In the genomic region with DNA sequence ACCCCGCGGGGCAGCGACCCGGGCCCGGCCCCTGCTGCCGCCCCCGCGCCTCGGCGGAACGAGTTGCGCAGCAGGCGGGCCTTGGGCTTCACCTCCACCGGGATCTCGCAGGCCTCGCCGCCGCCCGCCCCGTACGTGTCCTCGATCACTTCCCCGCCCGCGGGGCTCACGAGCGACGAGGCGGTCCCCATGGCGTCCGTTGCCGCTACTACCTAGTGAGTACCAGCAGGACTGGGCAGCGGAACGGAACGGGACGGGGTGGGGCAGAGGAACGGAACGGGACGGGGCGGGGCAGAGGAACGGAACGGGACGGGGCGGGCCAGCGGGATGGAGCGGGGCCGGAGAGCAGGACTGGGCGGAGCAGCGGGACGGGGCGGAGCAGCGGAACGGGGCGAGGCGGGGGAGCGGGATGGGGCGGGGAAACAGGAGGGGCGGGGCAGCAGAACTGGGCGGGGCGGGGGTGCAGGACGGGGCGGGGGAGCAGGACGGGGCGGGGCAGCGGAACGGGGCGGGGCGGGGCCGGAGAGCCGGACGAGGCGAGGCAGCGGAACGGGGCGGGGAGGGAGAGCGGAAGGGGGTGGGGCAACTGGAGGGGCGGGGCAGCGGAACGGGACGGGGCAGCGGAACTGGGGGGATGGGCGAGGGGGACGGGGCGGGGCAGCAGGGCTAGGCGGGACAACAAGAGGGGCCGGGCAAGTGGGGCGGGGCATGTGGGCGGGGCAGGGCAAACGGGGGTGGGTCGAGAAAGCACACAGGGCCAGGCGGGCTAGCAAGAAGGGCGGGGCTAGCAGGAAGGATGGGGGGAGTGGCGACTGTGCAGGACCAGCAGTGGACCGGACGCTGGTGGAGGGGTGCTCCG, we compare ENCODE assay signal across 1 cellular context.
TF ChIP-seq lines count a peak whose summit lies in the region.

TSS of gene NPHP3 (minus strand) at position 245 of the 859 bp plus-strand sequence. CDS start at position 191, 54 bp downstream.

TF ChIP-seq in K562, 482 proteins besides CTCF, POLR2A, EP300 and RAD21 (continued from another document and continues in another):
- TF ChIP-seq, protein P1, sequence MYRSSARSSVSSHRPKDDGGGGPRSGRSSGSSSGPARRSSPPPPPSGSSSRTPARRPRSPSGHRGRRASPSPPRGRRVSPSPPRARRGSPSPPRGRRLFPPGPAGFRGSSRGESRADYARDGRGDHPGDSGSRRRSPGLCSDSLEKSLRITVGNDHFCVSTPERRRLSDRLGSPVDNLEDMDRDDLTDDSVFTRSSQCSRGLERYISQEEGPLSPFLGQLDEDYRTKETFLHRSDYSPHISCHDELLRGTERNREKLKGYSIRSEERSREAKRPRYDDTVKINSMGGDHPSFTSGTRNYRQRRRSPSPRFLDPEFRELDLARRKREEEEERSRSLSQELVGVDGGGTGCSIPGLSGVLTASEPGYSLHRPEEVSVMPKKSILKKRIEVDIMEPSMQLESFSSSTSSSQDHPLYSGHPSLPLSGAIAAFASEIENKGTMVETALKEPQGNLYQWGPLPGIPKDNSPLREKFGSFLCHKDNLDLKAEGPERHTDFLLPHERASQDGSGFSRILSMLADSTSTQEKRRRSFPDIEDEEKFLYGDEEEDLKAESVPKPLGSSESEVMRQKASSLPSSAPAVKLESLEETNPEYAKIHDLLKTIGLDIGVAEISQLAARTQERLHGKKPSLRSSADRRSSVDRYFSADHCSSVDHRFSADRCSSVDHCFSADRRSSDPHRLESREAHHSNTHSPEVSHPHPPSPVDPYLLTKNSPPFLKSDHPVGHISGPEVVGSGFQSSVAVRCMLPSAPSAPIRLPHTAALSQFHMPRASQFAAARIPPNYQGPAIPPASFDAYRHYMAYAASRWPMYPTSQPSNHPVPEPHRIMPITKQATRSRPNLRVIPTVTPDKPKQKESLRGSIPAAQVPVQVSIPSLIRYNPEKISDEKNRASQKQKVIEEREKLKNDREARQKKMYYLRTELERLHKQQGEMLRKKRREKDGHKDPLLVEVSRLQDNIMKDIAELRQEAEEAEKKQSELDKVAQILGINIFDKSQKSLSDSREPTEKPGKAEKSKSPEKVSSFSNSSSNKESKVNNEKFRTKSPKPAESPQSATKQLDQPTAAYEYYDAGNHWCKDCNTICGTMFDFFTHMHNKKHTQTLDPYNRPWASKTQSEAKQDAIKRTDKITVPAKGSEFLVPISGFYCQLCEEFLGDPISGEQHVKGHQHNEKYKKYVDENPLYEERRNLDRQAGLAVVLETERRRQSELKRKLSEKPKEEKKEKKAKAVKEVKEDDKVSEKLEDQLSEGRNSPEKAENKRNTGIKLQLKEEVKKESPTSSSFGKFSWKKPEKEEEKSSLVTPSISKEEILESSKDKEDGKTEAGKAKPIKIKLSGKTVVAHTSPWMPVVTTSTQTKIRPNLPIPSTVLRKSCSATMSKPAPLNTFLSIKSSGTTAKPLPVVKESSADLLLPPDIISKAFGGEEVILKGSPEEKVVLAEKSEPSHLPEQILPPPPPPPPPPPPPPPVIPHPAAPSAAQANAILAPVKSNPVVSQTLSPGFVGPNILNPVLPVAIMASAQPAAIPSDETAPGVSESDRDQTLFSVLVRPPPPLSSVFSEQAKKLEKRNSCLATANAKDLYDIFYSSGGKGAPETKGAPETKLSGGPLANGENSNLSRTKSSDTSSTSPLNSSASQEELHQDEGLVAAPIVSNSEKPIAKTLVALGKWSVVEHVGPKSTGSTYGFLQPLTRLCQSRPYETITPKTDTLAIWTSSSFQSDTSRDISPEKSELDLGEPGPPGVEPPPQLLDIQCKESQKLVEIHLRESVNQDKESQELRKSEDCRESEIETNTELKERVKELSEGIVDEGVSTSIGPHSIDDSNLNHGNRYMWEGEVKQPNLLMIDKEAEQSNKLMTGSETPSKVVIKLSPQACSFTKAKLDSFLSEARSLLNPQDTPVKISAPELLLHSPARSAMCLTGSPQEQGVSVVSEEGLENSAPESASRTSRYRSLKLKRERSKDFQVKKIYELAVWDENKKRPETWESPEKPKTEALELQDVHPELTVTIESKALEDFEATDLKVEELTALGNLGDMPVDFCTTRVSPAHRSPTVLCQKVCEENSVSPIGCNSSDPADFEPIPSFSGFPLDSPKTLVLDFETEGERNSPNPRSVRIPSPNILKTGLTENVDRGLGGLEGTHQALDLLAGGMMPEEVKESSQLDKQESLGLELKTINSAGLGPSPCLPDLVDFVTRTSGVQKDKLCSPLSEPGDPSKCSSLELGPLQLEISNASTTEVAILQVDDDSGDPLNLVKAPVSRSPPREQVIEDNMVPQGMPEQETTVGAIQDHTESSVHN (IDR thresholded peaks at IDR 0.05; ENCODE audit: borderline replicate concordance in 1 of 2, low read depth in 1 of 2), result no peak
- no peak for TF ChIP-seq KLF13 (tag; IDR thresholded peaks at IDR 0.05; ENCODE audit: borderline replicate concordance, low read depth)
- TF ChIP-seq MAFG (tag; conservative IDR thresholded peaks at IDR 0.05), result no peak
- TF ChIP-seq E2F5 (CRISPR knock-in tag; IDR thresholded peaks at IDR 0.05), result no peak
- peak in 1 of 3 experiments; percentile 42 for TF ChIP-seq YY1 (IDR thresholded peaks at IDR 0.05; ENCODE audit: borderline replicate concordance in 1 of 3, control insufficient read depth in 1 of 3, extremely low read depth in 1 of 3, insufficient read depth in 3 of 3, insufficient read length in 1 of 3, insufficient replicate concordance in 2 of 3, low read depth in 1 of 3, low read length in 2 of 3)
- 0 out of 2 replicates have a peak, but pooled peaks have one; percentile 40 for TF ChIP-seq ZNF431 (CRISPR knock-in tag; IDR thresholded peaks at IDR 0.05)
- TF ChIP-seq TSC22D4 (tag; IDR thresholded peaks at IDR 0.05), result no peak
- no peak for TF ChIP-seq IRF2 (CRISPR knock-in tag; IDR thresholded peaks at IDR 0.05)
- TF ChIP-seq SAFB (IDR thresholded peaks at IDR 0.05; ENCODE audit: borderline replicate concordance, low read depth, low read length), result no peak
- no peak for TF ChIP-seq STAT5B (CRISPR knock-in tag; IDR thresholded peaks at IDR 0.05)
- TF ChIP-seq, protein P2, sequence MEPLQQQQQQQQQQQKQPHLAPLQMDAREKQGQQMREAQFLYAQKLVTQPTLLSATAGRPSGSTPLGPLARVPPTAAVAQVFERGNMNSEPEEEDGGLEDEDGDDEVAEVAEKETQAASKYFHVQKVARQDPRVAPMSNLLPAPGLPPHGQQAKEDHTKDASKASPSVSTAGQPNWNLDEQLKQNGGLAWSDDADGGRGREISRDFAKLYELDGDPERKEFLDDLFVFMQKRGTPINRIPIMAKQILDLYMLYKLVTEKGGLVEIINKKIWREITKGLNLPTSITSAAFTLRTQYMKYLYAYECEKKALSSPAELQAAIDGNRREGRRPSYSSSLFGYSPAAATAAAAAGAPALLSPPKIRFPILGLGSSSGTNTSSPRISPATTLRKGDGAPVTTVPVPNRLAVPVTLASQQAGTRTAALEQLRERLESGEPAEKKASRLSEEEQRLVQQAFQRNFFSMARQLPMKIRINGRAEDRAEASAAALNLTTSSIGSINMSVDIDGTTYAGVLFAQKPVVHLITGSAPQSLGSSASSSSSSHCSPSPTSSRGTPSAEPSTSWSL (CRISPR knock-in tag; IDR thresholded peaks at IDR 0.05; ENCODE audit: borderline replicate concordance), result no peak
- TF ChIP-seq NCOA1 (IDR thresholded peaks at IDR 0.05; ENCODE audit: low read depth), result no peak
- no peak for TF ChIP-seq ARID3A (IDR thresholded peaks at IDR 0.05; ENCODE audit: borderline replicate concordance, low read depth, low read length)
- TF ChIP-seq ZFX (CRISPR knock-in tag; IDR thresholded peaks at IDR 0.05), result peak; percentile 77
- no peak for TF ChIP-seq SIN3B (IDR thresholded peaks at IDR 0.05; ENCODE audit: low read depth)
- no peak for TF ChIP-seq BHLHE40 (IDR thresholded peaks at IDR 0.05; ENCODE audit: low read length)
- no peak for TF ChIP-seq ARNT (IDR thresholded peaks at IDR 0.05)
- no peak for TF ChIP-seq KAT2B (IDR thresholded peaks at IDR 0.05; ENCODE audit: low read depth, low read length)
- no peak for TF ChIP-seq HMG20A (CRISPR knock-in tag; conservative IDR thresholded peaks at IDR 0.05)
- no peak for TF ChIP-seq SP2 (IDR thresholded peaks at IDR 0.05; ENCODE audit: extremely low read depth, low read depth, low read length, poor library complexity, severe bottlenecking)
- TF ChIP-seq U2AF2 (optimal IDR thresholded peaks at IDR 0.05; ENCODE audit: low read depth, low read length), result no peak
- TF ChIP-seq, protein P3, sequence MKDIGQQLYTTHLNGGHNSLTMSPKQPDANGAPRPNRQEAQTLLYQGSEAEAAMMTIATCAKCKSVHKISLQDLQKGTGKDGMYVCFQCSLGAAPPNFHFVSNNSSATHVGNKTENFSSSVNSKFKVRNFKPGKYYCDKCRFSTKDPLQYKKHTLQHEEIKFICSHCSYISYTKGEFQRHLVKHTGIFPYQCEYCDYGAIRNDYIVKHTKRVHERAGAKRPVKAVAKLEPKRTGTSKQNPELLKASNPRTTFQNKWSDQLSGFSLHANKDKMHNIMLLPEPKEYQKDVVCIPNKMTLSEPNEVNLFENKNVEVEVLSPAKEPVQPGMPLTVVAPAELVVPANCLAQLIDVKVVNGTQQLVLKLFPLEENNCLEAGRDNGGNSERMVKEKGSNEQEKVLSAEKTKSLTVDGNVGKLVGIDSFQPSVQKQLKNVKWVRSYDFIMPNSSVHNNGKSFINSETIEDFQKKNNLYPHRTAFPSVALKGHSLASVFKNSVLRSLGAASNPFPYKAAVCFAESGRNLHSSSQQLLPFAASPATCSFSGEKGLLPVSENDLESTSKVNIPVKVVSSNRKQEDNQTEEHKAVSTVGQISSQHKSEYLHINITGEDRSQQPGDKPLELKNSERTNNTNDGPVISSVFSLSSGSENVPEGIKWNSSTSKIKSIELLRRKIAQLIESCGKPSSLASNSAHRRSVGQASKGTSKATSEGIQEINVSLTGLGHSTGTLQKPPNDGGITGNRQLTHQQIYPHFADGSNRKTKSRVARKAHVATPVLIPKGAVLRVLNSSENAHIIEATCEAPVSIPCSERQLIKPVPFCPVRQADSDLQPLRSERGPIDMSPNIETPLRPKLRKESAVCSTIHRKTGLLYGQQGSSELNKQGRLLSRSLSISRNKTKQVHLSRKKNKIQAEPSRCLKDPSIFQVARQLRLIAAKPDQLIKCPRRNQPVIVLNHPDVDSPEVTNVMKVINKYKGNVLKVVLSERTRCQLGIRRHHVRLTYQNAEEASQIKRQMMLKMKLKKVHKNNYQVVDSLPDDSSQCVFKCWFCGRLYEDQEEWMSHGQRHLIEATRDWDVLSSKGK (CRISPR knock-in tag; IDR thresholded peaks at IDR 0.05), result no peak
- no peak for TF ChIP-seq MIER1 (IDR thresholded peaks at IDR 0.05; ENCODE audit: low read depth)
- no peak for TF ChIP-seq PHB (CRISPR knock-in tag; IDR thresholded peaks at IDR 0.05)
- no peak for TF ChIP-seq ZNF23 (CRISPR knock-in tag; IDR thresholded peaks at IDR 0.05)
- TF ChIP-seq, protein P4, sequence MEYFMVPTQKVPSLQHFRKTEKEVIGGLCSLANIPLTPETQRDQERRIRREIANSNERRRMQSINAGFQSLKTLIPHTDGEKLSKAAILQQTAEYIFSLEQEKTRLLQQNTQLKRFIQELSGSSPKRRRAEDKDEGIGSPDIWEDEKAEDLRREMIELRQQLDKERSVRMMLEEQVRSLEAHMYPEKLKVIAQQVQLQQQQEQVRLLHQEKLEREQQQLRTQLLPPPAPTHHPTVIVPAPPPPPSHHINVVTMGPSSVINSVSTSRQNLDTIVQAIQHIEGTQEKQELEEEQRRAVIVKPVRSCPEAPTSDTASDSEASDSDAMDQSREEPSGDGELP (CRISPR knock-in tag; IDR thresholded peaks at IDR 0.05; ENCODE audit: borderline replicate concordance), result peak; percentile 31; the same call in 1 of the 2 replicates
- no peak for TF ChIP-seq RBM25 (IDR thresholded peaks at IDR 0.05; ENCODE audit: low read depth, low read length, severe bottlenecking)
- TF ChIP-seq HSF4 (CRISPR knock-in tag; IDR thresholded peaks at IDR 0.05; ENCODE audit: borderline replicate concordance), result no peak
- no peak for TF ChIP-seq ZBED1 (IDR thresholded peaks at IDR 0.05)
- peak; percentile 58; the same call in 1 of the 2 replicates for TF ChIP-seq CXXC5 (CRISPR knock-in tag; IDR thresholded peaks at IDR 0.05)
- no peak for TF ChIP-seq ADNP (tag; IDR thresholded peaks at IDR 0.05)
- TF ChIP-seq MCM2 (IDR thresholded peaks at IDR 0.05; ENCODE audit: low read depth), result no peak
- peak in 1 of 2 experiments; percentile 92; a peak in 2 of 4 replicates for TF ChIP-seq ZNF639 (CRISPR knock-in tag; conservative IDR thresholded peaks at IDR 0.05 in 1 of 2, IDR thresholded peaks at IDR 0.05 in 1 of 2)
- TF ChIP-seq NR1H2 (CRISPR knock-in tag; IDR thresholded peaks at IDR 0.05), result no peak
